In the genomic region with DNA sequence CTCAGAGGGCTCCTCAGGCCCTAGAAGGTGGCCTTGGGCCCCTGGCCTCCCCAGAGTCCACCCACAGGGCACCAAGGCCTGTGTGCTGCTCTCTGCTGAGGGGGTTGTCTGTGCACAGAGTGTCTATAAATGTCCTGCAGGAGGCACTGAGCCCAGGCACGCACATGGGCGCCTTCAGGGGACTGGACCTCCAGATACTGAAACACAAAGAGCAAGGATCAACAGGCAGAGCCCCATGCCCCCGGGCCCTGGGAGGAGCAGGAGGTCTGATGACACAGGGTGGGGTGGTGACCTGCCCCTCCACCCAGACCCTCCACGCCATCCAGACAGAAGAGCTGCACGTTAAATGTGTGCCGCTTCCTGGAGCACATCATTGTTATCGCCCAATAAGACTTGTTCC, we compare ENCODE assay signal across 1 cellular context.
TF ChIP-seq lines count a peak whose summit lies in the region.

No MANE protein-coding gene starts in this region.

TF ChIP-seq in HepG2, 621 proteins besides CTCF, POLR2A, EP300 and RAD21 (continued from another document):
- TF ChIP-seq, protein P1, sequence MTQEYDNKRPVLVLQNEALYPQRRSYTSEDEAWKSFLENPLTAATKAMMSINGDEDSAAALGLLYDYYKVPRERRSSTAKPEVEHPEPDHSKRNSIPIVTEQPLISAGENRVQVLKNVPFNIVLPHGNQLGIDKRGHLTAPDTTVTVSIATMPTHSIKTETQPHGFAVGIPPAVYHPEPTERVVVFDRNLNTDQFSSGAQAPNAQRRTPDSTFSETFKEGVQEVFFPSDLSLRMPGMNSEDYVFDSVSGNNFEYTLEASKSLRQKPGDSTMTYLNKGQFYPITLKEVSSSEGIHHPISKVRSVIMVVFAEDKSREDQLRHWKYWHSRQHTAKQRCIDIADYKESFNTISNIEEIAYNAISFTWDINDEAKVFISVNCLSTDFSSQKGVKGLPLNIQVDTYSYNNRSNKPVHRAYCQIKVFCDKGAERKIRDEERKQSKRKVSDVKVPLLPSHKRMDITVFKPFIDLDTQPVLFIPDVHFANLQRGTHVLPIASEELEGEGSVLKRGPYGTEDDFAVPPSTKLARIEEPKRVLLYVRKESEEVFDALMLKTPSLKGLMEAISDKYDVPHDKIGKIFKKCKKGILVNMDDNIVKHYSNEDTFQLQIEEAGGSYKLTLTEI (CRISPR knock-in tag; conservative IDR thresholded peaks at IDR 0.05) = no peak
- TF ChIP-seq ZNF292 (CRISPR knock-in tag; IDR thresholded peaks at IDR 0.05; ENCODE audit: borderline replicate concordance, low read depth) = no peak
- no peak for TF ChIP-seq GTF2F1 (IDR thresholded peaks at IDR 0.05; ENCODE audit: low read length)
- no peak for TF ChIP-seq ZBTB20 (CRISPR knock-in tag; IDR thresholded peaks at IDR 0.05; ENCODE audit: borderline replicate concordance, low read depth)
- no peak for TF ChIP-seq KAT2B (IDR thresholded peaks at IDR 0.05; ENCODE audit: borderline replicate concordance, low read depth, low read length)
- TF ChIP-seq, protein P2, sequence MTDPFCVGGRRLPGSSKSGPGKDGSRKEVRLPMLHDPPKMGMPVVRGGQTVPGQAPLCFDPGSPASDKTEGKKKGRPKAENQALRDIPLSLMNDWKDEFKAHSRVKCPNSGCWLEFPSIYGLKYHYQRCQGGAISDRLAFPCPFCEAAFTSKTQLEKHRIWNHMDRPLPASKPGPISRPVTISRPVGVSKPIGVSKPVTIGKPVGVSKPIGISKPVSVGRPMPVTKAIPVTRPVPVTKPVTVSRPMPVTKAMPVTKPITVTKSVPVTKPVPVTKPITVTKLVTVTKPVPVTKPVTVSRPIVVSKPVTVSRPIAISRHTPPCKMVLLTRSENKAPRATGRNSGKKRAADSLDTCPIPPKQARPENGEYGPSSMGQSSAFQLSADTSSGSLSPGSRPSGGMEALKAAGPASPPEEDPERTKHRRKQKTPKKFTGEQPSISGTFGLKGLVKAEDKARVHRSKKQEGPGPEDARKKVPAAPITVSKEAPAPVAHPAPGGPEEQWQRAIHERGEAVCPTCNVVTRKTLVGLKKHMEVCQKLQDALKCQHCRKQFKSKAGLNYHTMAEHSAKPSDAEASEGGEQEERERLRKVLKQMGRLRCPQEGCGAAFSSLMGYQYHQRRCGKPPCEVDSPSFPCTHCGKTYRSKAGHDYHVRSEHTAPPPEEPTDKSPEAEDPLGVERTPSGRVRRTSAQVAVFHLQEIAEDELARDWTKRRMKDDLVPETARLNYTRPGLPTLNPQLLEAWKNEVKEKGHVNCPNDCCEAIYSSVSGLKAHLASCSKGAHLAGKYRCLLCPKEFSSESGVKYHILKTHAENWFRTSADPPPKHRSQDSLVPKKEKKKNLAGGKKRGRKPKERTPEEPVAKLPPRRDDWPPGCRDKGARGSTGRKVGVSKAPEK (CRISPR knock-in tag; IDR thresholded peaks at IDR 0.05; ENCODE audit: borderline replicate concordance) = no peak
- no peak for TF ChIP-seq SCMH1 (CRISPR knock-in tag; IDR thresholded peaks at IDR 0.05; ENCODE audit: borderline replicate concordance)
- no peak for TF ChIP-seq ZNF468 (CRISPR knock-in tag; IDR thresholded peaks at IDR 0.05)
